ENCODE assay signal across 27 cellular contexts in the genomic region with DNA sequence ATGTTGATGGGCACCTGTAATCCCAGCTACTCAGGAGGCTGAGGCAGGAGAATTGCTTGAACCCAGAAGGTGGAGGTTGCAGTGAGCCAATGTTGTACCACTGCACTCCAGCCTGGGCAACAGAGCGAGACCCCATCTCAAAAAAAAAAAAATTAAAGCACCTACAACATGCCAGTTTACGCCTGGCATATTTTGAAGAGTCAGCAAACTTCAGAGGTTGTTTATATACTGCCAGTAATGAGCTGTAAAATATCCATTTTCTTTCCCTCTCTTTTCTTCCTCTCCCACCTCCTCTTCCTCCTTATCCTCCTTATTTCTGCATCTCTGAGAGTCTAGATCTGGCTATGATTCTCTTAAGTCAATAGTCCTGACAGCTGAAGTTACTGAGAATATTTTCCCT.
"Had no signal": no experiment of that assay in that cellular context is flagged by ENCODE, and none has a peak within 500 bp of the region (broad histone marks: within the 10 kb centered on the region; RNA-seq: fewer than 3 reads in every experiment).

No MANE protein-coding gene starts in this region.

- DNase-seq: stimulated activated CD4-positive, alpha-beta T cell treated with anti-CD3 and anti-CD28 coated beads, Interleukin-2, amount 100 ng/mL, for 48 hours; stimulated activated CD4-positive, alpha-beta T cell treated with anti-CD3 and anti-CD28 coated beads, Interleukin-4, amount 100 ng/mL, for 1 hour; stimulated activated CD4-positive, alpha-beta T cell treated with anti-CD3 and anti-CD28 coated beads, Interleukin-4, amount 100 ng/mL, for 24 hours; stimulated activated CD4-positive, alpha-beta T cell treated with anti-CD3 and anti-CD28 coated beads, Interleukin-4, amount 100 ng/mL, for 4 hours; stimulated activated CD8-positive, alpha-beta memory T cell treated with anti-CD3 and anti-CD28 coated beads, Interleukin-4, amount 100 ng/mL, for 48 hours; stimulated activated naive B cell treated with anti-CD40 and anti-IgM and Interleukin-4, amounts not matched to agents 10 μg/mL and 1 μg/mL and 100 μg/mL, for 72 hours; stimulated activated naive CD4-positive, alpha-beta T cell; stimulated activated naive CD4-positive, alpha-beta T cell treated with Interleukin-2 at 50 U/mL for 16 hours; stimulated activated naive CD8-positive, alpha-beta T cell treated with anti-CD3 and anti-CD28 coated beads, Interleukin-15, amount 100 ng/mL, for 72 hours; stimulated activated naive CD8-positive, alpha-beta T cell treated with anti-CD3 and anti-CD28 coated beads, Interleukin-15, Interleukin-2, amounts not matched to agents 100 U/mL and 50 U/mL, for 24 hours; stomach; substantia nigra; testis; thyroid gland; tibial artery; transverse colon; trophoblast cell; upper lobe of left lung; upper lobe of right lung; uterus had no signal

- FAIRE-seq: urothelium cell line had no signal

- ATAC-seq: stimulated activated effector memory CD8-positive, alpha-beta T cell treated with anti-CD3 and anti-CD28 coated beads, Interleukin-12 subunit alpha, Interleukin-12 subunit beta, amount 100 ng/mL, for 72 hours; stimulated activated memory B cell treated with anti-CD40 and anti-IgM and Interleukin-4, amounts not matched to agents 10 μg/mL and 1 μg/mL and 100 μg/mL, for 72 hours; stimulated activated naive B cell treated with anti-CD40 and anti-IgM and Interleukin-4, amounts not matched to agents 10 μg/mL and 1 μg/mL and 100 μg/mL, for 72 hours; stimulated activated naive CD8-positive, alpha-beta T cell treated with anti-CD3 and anti-CD28 coated beads, Interleukin-15, amount 100 ng/mL, for 72 hours; stimulated activated naive CD8-positive, alpha-beta T cell treated with anti-CD3 and anti-CD28 coated beads, Interleukin-15, Interleukin-2, amounts not matched to agents 100 U/mL and 50 U/mL, for 24 hours; upper lobe of right lung had no signal

- H3K36me3 ChIP-seq: stomach, suprapubic skin, thoracic aorta, thyroid gland, tibial artery, tibial nerve, transverse colon, upper lobe of left lung, upper lobe of right lung, uterus, vagina had no signal

- H3K27me3 ChIP-seq: suprapubic skin, testis, thyroid gland, tibial artery, tibial nerve, transverse colon, upper lobe of left lung, uterus, vagina had no signal

- H3K4me3 ChIP-seq: stomach, suprapubic skin, testis, thoracic aorta, thyroid gland, tibial artery, tibial nerve, transverse colon, upper lobe of left lung, upper lobe of right lung, uterus, vagina had no signal

- H3K27ac ChIP-seq: stomach, suprapubic skin, testis, thoracic aorta, thyroid gland, tibial artery, tibial nerve, transverse colon, upper lobe of left lung, upper lobe of right lung, uterus, vagina had no signal

- H3K4me1 ChIP-seq: stomach, suprapubic skin, testis, thyroid gland, tibial artery, tibial nerve, transverse colon, upper lobe of left lung, upper lobe of right lung, uterus, vagina had no signal

- H3K9me3 ChIP-seq: testis, thyroid gland, uterus, vagina had no signal
